In the genomic region with DNA sequence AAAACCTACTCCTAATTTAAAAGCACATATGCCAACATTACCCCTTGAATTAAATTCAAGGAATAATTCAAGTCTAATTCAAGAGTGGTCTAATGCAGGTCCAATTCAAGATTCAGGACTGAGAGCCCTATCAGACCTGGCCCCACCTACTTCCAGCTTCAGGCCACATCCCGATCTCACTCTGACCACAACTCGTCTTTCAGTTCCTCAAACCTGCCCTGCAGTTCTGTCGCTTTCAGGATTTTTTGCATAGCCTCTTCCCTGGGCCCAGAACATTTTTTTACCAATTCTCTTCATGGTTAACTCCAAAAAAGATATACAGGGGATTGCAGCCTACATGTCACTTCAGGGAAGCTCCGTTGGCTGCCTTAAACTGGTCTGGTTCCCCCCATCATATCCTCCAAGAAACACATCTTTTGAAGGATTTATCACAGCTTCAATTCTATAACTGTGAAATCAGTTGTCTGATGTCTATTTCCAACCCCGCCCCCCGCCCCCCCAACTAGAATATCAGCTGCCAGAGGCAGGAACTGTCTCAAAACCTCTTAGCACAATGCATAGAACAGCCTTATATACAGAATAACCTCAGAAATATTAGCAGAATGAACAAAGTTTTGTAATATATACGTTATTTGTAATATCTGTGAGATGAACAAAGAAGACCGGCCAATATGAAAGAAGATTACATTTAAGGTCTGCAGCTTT, we compare ENCODE assay signal across 8 cellular contexts.
DNase-seq lines count a peak whose midpoint lies in the region; ATAC-seq and TF ChIP-seq lines count a peak whose summit lies in the region.

No MANE protein-coding gene starts in this region.

- DNase-seq in NB4 (ENCODE audit: low read depth) (peak; percentile 89), medulla oblongata (ENCODE audit: extremely low spot score) (peak; percentile 70), NCI-H510A treated with DMSO at 0.1 percent for 48 hours (lab: John Stamatoyannopoulos, UW) (no peak), foreskin fibroblast (no peak), NCI-H1105 (lab: John Stamatoyannopoulos, UW) (no peak), NCI-H2081 treated with DMSO at 0.1 percent for 48 hours (lab: John Stamatoyannopoulos, UW) (no peak)

- TF ChIP-seq CTCF in NB4 (IDR thresholded peaks at IDR 0.05; ENCODE audit: low read depth, low read length), result no peak
- no peak for TF ChIP-seq CTCF in foreskin fibroblast (IDR thresholded peaks at IDR 0.05; ENCODE audit: low read depth, low read length)

- ATAC-seq in GM18870 (IDR thresholded peaks at IDR 0.05; ENCODE audit: unreplicated experiment) (peak; percentile 86), HG02678 (IDR thresholded peaks at IDR 0.05; ENCODE audit: unreplicated experiment) (peak; percentile 82)

- H3K4me3 ChIP-seq in NB4 (ENCODE audit: low read depth, low read length) (no peak overlapping the region), foreskin fibroblast (ENCODE audit: low read depth in 1 of 2, low read length in 2 of 2) (no peak overlapping the region)

- TF ChIP-seq POLR2A in NB4 (IDR thresholded peaks at IDR 0.05; ENCODE audit: extremely low read depth, insufficient read length), result no peak

Comparison
In these comparisons a context has a peak if more than half of its experiments do, and no peak if none do; other contexts are left out.
1. DNase-seq: peak in NB4 (single experiment) and medulla oblongata (single experiment); none in NCI-H510A treated with DMSO at 0.1 percent for 48 hours (single experiment), foreskin fibroblast (0 of 2), NCI-H1105 (single experiment) and NCI-H2081 treated with DMSO at 0.1 percent for 48 hours (single experiment).